7 cellular contexts compared by ENCODE assay signal in the genomic region with DNA sequence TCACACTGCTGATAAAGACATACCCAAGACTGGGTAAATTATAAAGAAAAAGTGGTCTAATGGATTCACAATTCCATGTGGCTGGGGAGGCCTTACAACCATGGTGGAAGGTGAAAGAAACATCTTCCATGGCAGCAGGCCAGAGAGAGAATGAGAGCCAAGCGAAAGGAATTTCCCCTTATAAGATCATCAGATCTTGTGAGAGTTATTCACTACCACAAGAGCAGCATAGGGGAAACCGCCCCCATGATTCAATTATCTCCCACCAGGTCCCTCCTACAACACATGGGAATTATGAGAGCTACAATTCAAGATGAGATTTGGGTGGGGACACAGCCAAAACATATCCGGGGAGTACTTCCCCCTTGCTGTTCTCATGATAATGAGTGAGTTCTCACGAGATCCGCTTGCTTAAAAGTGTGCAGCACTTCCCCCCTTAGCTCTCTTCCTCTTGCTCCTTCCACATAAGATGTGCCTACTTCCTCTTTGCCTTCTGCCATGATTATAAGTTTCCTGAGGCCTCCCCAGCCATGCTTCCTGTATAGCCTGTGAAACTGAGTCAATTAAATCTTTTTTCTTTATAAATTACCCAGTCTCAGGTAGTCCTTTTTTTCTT.
DNase-seq lines count a peak whose midpoint lies in the region.
"Not testable (repeated sequence)": the region's sequence is repeated elsewhere in the genome, so short reads cannot be mapped to it uniquely, and the experiment has no call there.

No MANE protein-coding gene starts in this region.

- DNase-seq in GF-D8 (lab: John Stamatoyannopoulos, UW) (peak; percentile 32), KBM-7 (peak; percentile 86), NOMO-1 (lab: John Stamatoyannopoulos, UW; ENCODE audit: unreplicated experiment in 2 of 2) (peak; percentile 22 to 79), SKM-1 (lab: John Stamatoyannopoulos, UW; ENCODE audit: unreplicated experiment) (peak; percentile 23), astrocyte of the hippocampus (ENCODE audit: low read depth, low spot score) (peak; percentile 7), fibroblast of peridontal ligament (ENCODE audit: extremely low read depth) (peak; percentile 16), skeletal muscle cell (ENCODE audit: low read depth) (peak; percentile 44)

- not testable (repeated sequence) for H3K4me3 ChIP-seq in skeletal muscle cell (ENCODE audit: low read depth, low read length)

- in situ Hi-C loops in KBM-7 (cut with MboI; ENCODE audit: low pct_unique_long_range_greater_than_20kb, low sequenced_read_pairs) = not testable (repeated sequence)

Comparison
In these comparisons a context has a peak if more than half of its experiments do, and no peak if none do; other contexts are left out.
1. DNase-seq: peak in every context shown above with its lines; median percentile 86 in KBM-7; 50 in NOMO-1; 44 in skeletal muscle cell; 32 in GF-D8; 23 in SKM-1; 16 in fibroblast of peridontal ligament; 7 in astrocyte of the hippocampus.